Comparison of ENCODE assay signal across 1 cellular context in the genomic region with DNA sequence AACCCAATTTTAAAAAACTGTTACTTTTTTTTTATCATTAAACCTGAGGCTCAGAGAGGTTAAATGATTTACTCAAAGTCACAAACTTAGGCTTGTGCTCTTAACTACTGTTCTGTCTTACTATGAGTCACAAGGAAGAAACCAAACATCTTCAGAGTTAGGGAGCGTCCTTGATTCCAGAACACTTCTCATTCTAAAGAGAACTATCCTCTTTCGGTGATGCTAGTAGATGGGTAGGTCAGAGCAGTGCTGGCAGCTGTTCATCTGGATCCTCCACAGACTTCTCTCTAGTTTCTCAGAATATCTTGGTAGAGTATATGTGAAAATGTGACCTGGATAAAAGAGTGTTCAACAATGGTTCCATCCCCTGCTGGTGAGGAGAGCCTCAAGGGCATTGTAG.
TF ChIP-seq lines count a peak whose summit lies in the region.

No MANE protein-coding gene starts in this region.

TF ChIP-seq in IMR-90, 13 proteins besides CTCF, POLR2A, EP300 and RAD21:
- TF ChIP-seq RCOR1 (IDR thresholded peaks at IDR 0.05; ENCODE audit: insufficient replicate concordance, low read length) = no peak
- no peak for TF ChIP-seq RFX5 (IDR thresholded peaks at IDR 0.05; ENCODE audit: low read depth, low read length)
- TF ChIP-seq FOS (IDR thresholded peaks at IDR 0.05; ENCODE audit: low read depth, low read length) = no peak
- no peak for TF ChIP-seq CHD1 (IDR thresholded peaks at IDR 0.05; ENCODE audit: low read depth, low read length)
- no peak for TF ChIP-seq BHLHE40 (IDR thresholded peaks at IDR 0.05; ENCODE audit: low read depth, low read length)
- TF ChIP-seq CEBPB (IDR thresholded peaks at IDR 0.05; ENCODE audit: low read depth, low read length) = no peak
- no peak for TF ChIP-seq SMC3 (IDR thresholded peaks at IDR 0.05; ENCODE audit: low read depth, low read length)
- TF ChIP-seq MAFK (IDR thresholded peaks at IDR 0.05; ENCODE audit: low read depth, low read length) = no peak
- TF ChIP-seq, protein P1, sequence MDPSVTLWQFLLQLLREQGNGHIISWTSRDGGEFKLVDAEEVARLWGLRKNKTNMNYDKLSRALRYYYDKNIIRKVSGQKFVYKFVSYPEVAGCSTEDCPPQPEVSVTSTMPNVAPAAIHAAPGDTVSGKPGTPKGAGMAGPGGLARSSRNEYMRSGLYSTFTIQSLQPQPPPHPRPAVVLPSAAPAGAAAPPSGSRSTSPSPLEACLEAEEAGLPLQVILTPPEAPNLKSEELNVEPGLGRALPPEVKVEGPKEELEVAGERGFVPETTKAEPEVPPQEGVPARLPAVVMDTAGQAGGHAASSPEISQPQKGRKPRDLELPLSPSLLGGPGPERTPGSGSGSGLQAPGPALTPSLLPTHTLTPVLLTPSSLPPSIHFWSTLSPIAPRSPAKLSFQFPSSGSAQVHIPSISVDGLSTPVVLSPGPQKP (IDR thresholded peaks at IDR 0.05; ENCODE audit: borderline replicate concordance, low read depth, low read length) = no peak
- no peak for TF ChIP-seq MXI1 (IDR thresholded peaks at IDR 0.05; ENCODE audit: borderline replicate concordance, low read depth, low read length)
- no peak for TF ChIP-seq NFE2L2 (IDR thresholded peaks at IDR 0.05; ENCODE audit: low read depth, low read length)
- TF ChIP-seq, protein P2, sequence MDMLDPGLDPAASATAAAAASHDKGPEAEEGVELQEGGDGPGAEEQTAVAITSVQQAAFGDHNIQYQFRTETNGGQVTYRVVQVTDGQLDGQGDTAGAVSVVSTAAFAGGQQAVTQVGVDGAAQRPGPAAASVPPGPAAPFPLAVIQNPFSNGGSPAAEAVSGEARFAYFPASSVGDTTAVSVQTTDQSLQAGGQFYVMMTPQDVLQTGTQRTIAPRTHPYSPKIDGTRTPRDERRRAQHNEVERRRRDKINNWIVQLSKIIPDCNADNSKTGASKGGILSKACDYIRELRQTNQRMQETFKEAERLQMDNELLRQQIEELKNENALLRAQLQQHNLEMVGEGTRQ (IDR thresholded peaks at IDR 0.05; ENCODE audit: low read depth, low read length) = no peak
- TF ChIP-seq MAZ (IDR thresholded peaks at IDR 0.05; ENCODE audit: borderline replicate concordance, low read depth, low read length) = no peak
